In genomic region chr7:73323434-73324080, GRCh38 we compare ENCODE assay signal across 1 cellular context.
TF ChIP-seq lines count a peak whose summit lies in the region.

No MANE protein-coding gene starts in this region.

TF ChIP-seq in A549, 52 proteins besides CTCF, POLR2A, EP300 and RAD21:
- peak; percentile 68 for TF ChIP-seq MAFK (IDR thresholded peaks at IDR 0.05; ENCODE audit: partially characterized antibody)
